ENCODE assay signal across 19 cellular contexts in genomic region chr4:80213117-80213815, GRCh38. TPM values are rescaled to one million over a fixed set of nuclear protein-coding genes. Genes with fewer than 3 reads are reported as not detected.
DNase-seq lines count a peak whose midpoint lies in the region; ATAC-seq and TF ChIP-seq lines count a peak whose summit lies in the region.
"Had no signal": no experiment of that assay in that cellular context is flagged by ENCODE, and none has a peak within 500 bp of the region (broad histone marks: within the 10 kb centered on the region; RNA-seq: fewer than 3 reads in every experiment).

No MANE protein-coding gene starts in this region.

- DNase-seq in EH (ENCODE audit: low read depth) = peak; percentile 76
- DNase-seq in M059J (ENCODE audit: low read depth) = peak; percentile 61
- DNase-seq in astrocyte of the spinal cord (ENCODE audit: low read depth, low spot score) = peak; percentile 49
- peak; percentile 53 for DNase-seq in hepatic stellate cell (ENCODE audit: low spot score)
- DNase-seq in NCI-H510A treated with DMSO at 0.1 percent for 48 hours (lab: John Stamatoyannopoulos, UW) = no peak
- no peak for DNase-seq in NCI-H2227 treated with DMSO at 0.1 percent for 48 hours (lab: John Stamatoyannopoulos, UW)
- DNase-seq: activated CD4-positive, alpha-beta memory T cell treated with anti-CD3 and anti-CD28 coated beads, Interleukin-2, amount 10 ng/mL, durations not matched to agents 7 days and 5 days; AML-193; Caco-2; KG1; naive thymus-derived CD4-positive, alpha-beta T cell; NCI-H1694; NCI-H524; spleen; stimulated activated naive CD4-positive, alpha-beta T cell treated with Interleukin-2 at 50 U/mL for 16 hours had no signal

- in situ Hi-C loops in astrocyte of the spinal cord (cut with HindIII; ENCODE audit: low sequenced_read_pairs) = no loop called here

- no peak for ATAC-seq in GM18498 (IDR thresholded peaks at IDR 0.05; ENCODE audit: unreplicated experiment)
- ATAC-seq in HG03520 (IDR thresholded peaks at IDR 0.05; ENCODE audit: unreplicated experiment) = no peak
- ATAC-seq: naive thymus-derived CD4-positive, alpha-beta T cell had no signal

- TF ChIP-seq CTCF in astrocyte of the spinal cord (IDR thresholded peaks at IDR 0.05; ENCODE audit: low read depth, low read length) = no peak

- H3K4me3 ChIP-seq in astrocyte of the spinal cord (ENCODE audit: low read depth, low read length) = no peak overlapping the region
- H3K4me3 ChIP-seq: ascending aorta, spleen had no signal

RNA-seq across cellular contexts. Expression of gene PRDM8, which starts 16.0 kb away (rescaled TPM):
- total RNA-seq in M059J (2014; rRNA removed; shearing (Covaris generic)) = 5.5 and 10.6 TPM in 2 replicates
- total RNA-seq: ascending aorta, Caco-2 had no signal

RNA-seq across cellular contexts. Expression of gene FGF5, which starts 53.2 kb away (rescaled TPM):
- total RNA-seq in M059J (2014; rRNA removed; shearing (Covaris generic)) = 2.0 and 4.5 TPM in 2 replicates
- total RNA-seq: activated CD4-positive, alpha-beta memory T cell treated with anti-CD3 and anti-CD28 coated beads, Interleukin-2, amount 10 ng/mL, durations not matched to agents 7 days and 5 days; activated T-helper 1 cell treated with anti-CD3 and anti-CD28 coated beads, Interleukin-12 subunit alpha, Interleukin-12 subunit beta, Interleukin-2, Interleukin-4 antibody, amounts not matched to agents 30 ng/mL and 10 ng/mL and 1 ng/mL, durations not matched to agents 14 hours and 24 hours and 36 hours; ascending aorta; Caco-2 had no signal

Comparison
In these comparisons a context has a peak if more than half of its experiments do, and no peak if none do; other contexts are left out.
1. DNase-seq: peak in EH (single experiment), M059J (single experiment), astrocyte of the spinal cord (single experiment) and hepatic stellate cell (single experiment); none in NCI-H510A treated with DMSO at 0.1 percent for 48 hours (single experiment) and NCI-H2227 treated with DMSO at 0.1 percent for 48 hours (single experiment).